In genomic region chr2:86238354-86238753, GRCh38 we compare ENCODE assay signal across 9 cellular contexts. TPM values are rescaled to one million over a fixed set of nuclear protein-coding genes. Genes with fewer than 3 reads are reported as not detected.
DNase-seq lines count a peak whose midpoint lies in the region; ATAC-seq, FAIRE-seq and TF ChIP-seq lines count a peak whose summit lies in the region.
"Had no signal": no experiment of that assay in that cellular context is flagged by ENCODE, and none has a peak within 500 bp of the region (broad histone marks: within the 10 kb centered on the region; RNA-seq: fewer than 3 reads in every experiment).

No MANE protein-coding gene starts in this region.

- no peak overlapping the region for H3K27ac ChIP-seq in naive thymus-derived CD4-positive, alpha-beta T cell (ENCODE audit: low read depth, low read length)
- H3K27ac ChIP-seq in hepatocyte = no peak overlapping the region
- H3K27ac ChIP-seq: thoracic aorta had no signal

- no peaks in the 10 kb centered on the region for H3K79me2 ChIP-seq in hepatocyte

- H3K9me2 ChIP-seq in hepatocyte (replicated peaks; ENCODE audit: insufficient read depth) = no peaks in the 10 kb centered on the region

- no peak overlapping the region for H3K4me2 ChIP-seq in hepatocyte

- no peaks in the 10 kb centered on the region for H3K27me3 ChIP-seq in naive thymus-derived CD4-positive, alpha-beta T cell (ENCODE audit: control insufficient read depth in 2 of 2, insufficient read depth in 2 of 2, low read length in 2 of 2)
- H3K27me3 ChIP-seq in hepatocyte = no peaks in the 10 kb centered on the region

- TF ChIP-seq CTCF in hepatocyte (IDR thresholded peaks at IDR 0.05; ENCODE audit: poor library complexity) = no peak

- H3K36me3 Mint-ChIP-seq in T-helper 2 cell treated with Interferon-gamma antibody and Interleukin-4, amounts not matched to agents 5 μg/mL and 100 μg/mL, for 36 hours (ENCODE audit: low read depth) = no peaks in the 10 kb centered on the region
- H3K36me3 Mint-ChIP-seq in naive thymus-derived CD4-positive, alpha-beta T cell = no peaks in the 10 kb centered on the region

- H3K4me1 ChIP-seq in naive thymus-derived CD4-positive, alpha-beta T cell (ENCODE audit: control insufficient read depth in 2 of 2, insufficient read depth in 2 of 2, low read length in 2 of 2) = peaks cover 0 to 11% of the 10 kb centered on the region in 2 donors
- no peaks in the 10 kb centered on the region for H3K4me1 ChIP-seq in hepatocyte (ENCODE audit: insufficient read depth)

- peak; percentile 42 for DNase-seq in GM12891 (ENCODE audit: insufficient read length, low spot score)
- peak; percentile 59 for DNase-seq in T-helper 2 cell treated with Interferon-gamma antibody and Interleukin-4, amounts not matched to agents 5 μg/mL and 100 μg/mL, for 36 hours (ENCODE audit: low spot score)
- peak in 7 of 9 donors; percentile 12 to 57 (median 21) for DNase-seq in naive thymus-derived CD4-positive, alpha-beta T cell
- no peak for DNase-seq in HUDEP-2 (lab: John Stamatoyannopoulos, UW; ENCODE audit: unreplicated experiment in 76 of 76)
- no peak for DNase-seq in NCI-H1092 (lab: John Stamatoyannopoulos, UW)
- DNase-seq in hepatocyte (ENCODE audit: low spot score) = no peak
- DNase-seq in NCI-H2081 treated with DMSO at 0.1 percent for 48 hours (lab: John Stamatoyannopoulos, UW) = no peak

- ATAC-seq in GM21825 (IDR thresholded peaks at IDR 0.05; ENCODE audit: unreplicated experiment) = peak; percentile 85
- ATAC-seq in naive thymus-derived CD4-positive, alpha-beta T cell = peak; percentile 84

- H3K4me1 Mint-ChIP-seq in T-helper 2 cell treated with Interferon-gamma antibody and Interleukin-4, amounts not matched to agents 5 μg/mL and 100 μg/mL, for 36 hours (ENCODE audit: low read depth) = peaks cover 17% of the 10 kb centered on the region
- peaks cover 6 to 16% (median 12%) of the 10 kb centered on the region in 7 donors for H3K4me1 Mint-ChIP-seq in naive thymus-derived CD4-positive, alpha-beta T cell

- H2AFZ ChIP-seq in hepatocyte = no peak overlapping the region

- peak; percentile 98 for FAIRE-seq in GM12891 (lab: Jason Lieb, UNC)

- POLR2A ChIA-PET in naive thymus-derived CD4-positive, alpha-beta T cell (lab: Charles Lee) = interaction anchor here (1.5 kb wide), 1 partner anchor 204 kb away, joined by 4 read pairs; no protein-coding TSS in a partner anchor

- peaks cover 21% of the 10 kb centered on the region for H3K27me3 Mint-ChIP-seq in T-helper 2 cell treated with Interferon-gamma antibody and Interleukin-4, amounts not matched to agents 5 μg/mL and 100 μg/mL, for 36 hours (ENCODE audit: low read depth)
- peaks cover 0 to 12% (median 0%) of the 10 kb centered on the region in 5 donors for H3K27me3 Mint-ChIP-seq in naive thymus-derived CD4-positive, alpha-beta T cell

- no peaks in the 10 kb centered on the region for H3K9me3 Mint-ChIP-seq in T-helper 2 cell treated with Interferon-gamma antibody and Interleukin-4, amounts not matched to agents 5 μg/mL and 100 μg/mL, for 36 hours
- no peaks in the 10 kb centered on the region for H3K9me3 Mint-ChIP-seq in naive thymus-derived CD4-positive, alpha-beta T cell

- H4K20me1 ChIP-seq in hepatocyte (ENCODE audit: insufficient read depth, poor library complexity, severe bottlenecking) = no peaks in the 10 kb centered on the region

- no peaks in the 10 kb centered on the region for H3K36me3 ChIP-seq in naive thymus-derived CD4-positive, alpha-beta T cell (ENCODE audit: control insufficient read depth in 2 of 3, insufficient read depth in 3 of 3, low read length in 3 of 3)
- no peaks in the 10 kb centered on the region for H3K36me3 ChIP-seq in hepatocyte (replicated peaks; ENCODE audit: insufficient read depth, low read depth)

- CTCF ChIA-PET in naive thymus-derived CD4-positive, alpha-beta T cell (lab: Charles Lee) = no interaction called here

- TF ChIP-seq POLR2A in GM12891 (IDR thresholded peaks at IDR 0.05; ENCODE audit: low read depth, low read length) = no peak

- no peaks in the 10 kb centered on the region for H3K9me3 ChIP-seq in naive thymus-derived CD4-positive, alpha-beta T cell (ENCODE audit: control insufficient read depth in 2 of 3, low read length in 3 of 3)
- H3K9me3 ChIP-seq in hepatocyte (ENCODE audit: low read depth) = no peaks in the 10 kb centered on the region
- H3K9me3 ChIP-seq: thoracic aorta had no signal

- WGBS in hepatocyte (ENCODE audit: low lambda C conversion rate, missing lambda C conversion rate) = 96% methylated on average over 5 of the region's 5 CpGs

- intact Hi-C loops in naive thymus-derived CD4-positive, alpha-beta T cell (cut with micrococcal nuclease) = no loop called here

- no peak overlapping the region for H3K4me3 ChIP-seq in naive thymus-derived CD4-positive, alpha-beta T cell (ENCODE audit: low read length)
- no peak overlapping the region for H3K4me3 ChIP-seq in hepatocyte
- H3K4me3 ChIP-seq: thoracic aorta had no signal

- H3K4me3 Mint-ChIP-seq in T-helper 2 cell treated with Interferon-gamma antibody and Interleukin-4, amounts not matched to agents 5 μg/mL and 100 μg/mL, for 36 hours = peak overlapping the region; percentile 71
- peak overlapping the region in 8 of 10 donors; percentile 10 to 79 (median 50) for H3K4me3 Mint-ChIP-seq in naive thymus-derived CD4-positive, alpha-beta T cell

- H3K27ac Mint-ChIP-seq in T-helper 2 cell treated with Interferon-gamma antibody and Interleukin-4, amounts not matched to agents 5 μg/mL and 100 μg/mL, for 36 hours = peak overlapping the region; percentile 74
- H3K27ac Mint-ChIP-seq in naive thymus-derived CD4-positive, alpha-beta T cell = peak overlapping the region in 4 of 9 donors; percentile 2 to 82 (median 68)

TF ChIP-seq in GM12891, 5 proteins besides CTCF, POLR2A, EP300 and RAD21:
- TF ChIP-seq SPI1 (IDR thresholded peaks at IDR 0.05; ENCODE audit: low read depth, low read length) = peak; percentile 43; the same call in 1 of the 2 replicates
- TF ChIP-seq POLR2AphosphoS5 (IDR thresholded peaks at IDR 0.05; ENCODE audit: low read depth, low read length) = no peak

RNA-seq across cellular contexts. Expression of gene MRPL35, which starts 39.1 kb away (rescaled TPM):
- polyA plus RNA-seq in GM12891 (2012; ENCODE audit: low read depth, missing spikeins) = 59.4 TPM
- 10 to 100 TPM in 4 of 5 experiments, 1 to 10 TPM in 1; 9.7 to 49.2 (median 26.5) TPM for total RNA-seq in naive thymus-derived CD4-positive, alpha-beta T cell
- polyA plus RNA-seq in naive thymus-derived CD4-positive, alpha-beta T cell = 10 to 100 TPM; 29.0 to 38.2 TPM
- 22.4 and 33.1 TPM in 2 replicates for total RNA-seq in hepatocyte
- 23.9 and 36.8 TPM in 2 replicates for polyA plus RNA-seq in hepatocyte

RNA-seq across cellular contexts. Expression of gene IMMT, which starts 43.1 kb away (rescaled TPM):
- polyA plus RNA-seq in GM12891 (2012; ENCODE audit: low read depth, missing spikeins) = 77.0 TPM
- total RNA-seq in naive thymus-derived CD4-positive, alpha-beta T cell = 100 to 1,000 TPM in 1 of 5 experiments, 10 to 100 TPM in 4; 59.2 to 164 (median 77.0) TPM
- 10 to 100 TPM; 66.7 to 95.5 TPM for polyA plus RNA-seq in naive thymus-derived CD4-positive, alpha-beta T cell
- total RNA-seq in hepatocyte = 60.1 and 63.2 TPM in 2 replicates
- polyA plus RNA-seq in hepatocyte = 67.9 and 70.7 TPM in 2 replicates

Comparison
In these comparisons a context has a peak if more than half of its experiments do, and no peak if none do; other contexts are left out.
1. DNase-seq: peak in GM12891 (single experiment), T-helper 2 cell treated with Interferon-gamma antibody and Interleukin-4, amounts not matched to agents 5 μg/mL and 100 μg/mL, for 36 hours (single experiment) and naive thymus-derived CD4-positive, alpha-beta T cell (7 of 9); none in HUDEP-2 (0 of 76), NCI-H1092 (single experiment), hepatocyte (single experiment) and NCI-H2081 treated with DMSO at 0.1 percent for 48 hours (single experiment).